8 cellular contexts compared by ENCODE assay signal in genomic region chr13:113724016-113724758, GRCh38. TPM values are rescaled to one million over a fixed set of nuclear protein-coding genes. Genes with fewer than 3 reads are reported as not detected.
DNase-seq lines count a peak whose midpoint lies in the region; ATAC-seq and TF ChIP-seq lines count a peak whose summit lies in the region.

No MANE protein-coding gene starts in this region.

- no peaks in the 10 kb centered on the region for H3K9me3 ChIP-seq in naive thymus-derived CD4-positive, alpha-beta T cell (ENCODE audit: control insufficient read depth in 2 of 3, low read length in 3 of 3)
- H3K9me3 ChIP-seq in vagina, result no peaks in the 10 kb centered on the region

- H3K27me3 Mint-ChIP-seq in activated naive CD4-positive, alpha-beta T cell treated with anti-CD3 and anti-CD28 coated beads, Interleukin-2, amount 10 ng/mL, durations not matched to agents 7 days and 5 days, result peaks cover 22% of the 10 kb centered on the region
- peaks cover 27% of the 10 kb centered on the region for H3K27me3 Mint-ChIP-seq in dendritic cell treated with granulocyte-macrophage colony-stimulating factor and Interleukin-4, amounts not matched to agents 40 ng/mL and 50 ng/mL, for 4 days
- H3K27me3 Mint-ChIP-seq in naive thymus-derived CD4-positive, alpha-beta T cell, result peaks cover 0 to 8% (median 4%) of the 10 kb centered on the region in 5 donors

- ATAC-seq in naive thymus-derived CD4-positive, alpha-beta T cell, result no peak

- no peak for TF ChIP-seq CTCF in vagina (IDR thresholded peaks at IDR 0.05)

- POLR2A ChIA-PET in naive thymus-derived CD4-positive, alpha-beta T cell (lab: Charles Lee), result interaction anchor here (0.6 to 1.0 kb wide), 2 partner anchors 17 to 331 kb away, joined by 3 to 5 read pairs; no protein-coding TSS in a partner anchor

- peak overlapping the region; percentile 64 for H3K4me3 Mint-ChIP-seq in activated naive CD4-positive, alpha-beta T cell treated with anti-CD3 and anti-CD28 coated beads, Interleukin-2, amount 10 ng/mL, durations not matched to agents 7 days and 5 days
- H3K4me3 Mint-ChIP-seq in dendritic cell treated with granulocyte-macrophage colony-stimulating factor and Interleukin-4, amounts not matched to agents 40 ng/mL and 50 ng/mL, for 4 days, result peak overlapping the region; percentile 68
- peak overlapping the region; percentile 73 to 88 (median 84) for H3K4me3 Mint-ChIP-seq in naive thymus-derived CD4-positive, alpha-beta T cell

- CTCF ChIA-PET in activated naive CD4-positive, alpha-beta T cell treated with anti-CD3 and anti-CD28 coated beads, Interleukin-2, amount 10 ng/mL, durations not matched to agents 7 days and 5 days (lab: Charles Lee), result interaction anchor here (1.0 kb wide), 1 partner anchor 74 kb away, joined by 4 read pairs; no protein-coding TSS in a partner anchor
- CTCF ChIA-PET in naive thymus-derived CD4-positive, alpha-beta T cell (lab: Charles Lee), result interaction anchor here (0.6 to 0.9 kb wide), 2 partner anchors 58 to 505 kb away, joined by 3 read pairs; no protein-coding TSS in a partner anchor

- no peaks in the 10 kb centered on the region for H3K36me3 ChIP-seq in naive thymus-derived CD4-positive, alpha-beta T cell (ENCODE audit: control insufficient read depth in 2 of 3, insufficient read depth in 3 of 3, low read length in 3 of 3)
- H3K36me3 ChIP-seq in vagina, result no peaks in the 10 kb centered on the region

- peak overlapping the region; percentile 72 for H3K4me3 ChIP-seq in naive thymus-derived CD4-positive, alpha-beta T cell (ENCODE audit: low read length)
- peak overlapping the region; percentile 43 to 51 for H3K4me3 ChIP-seq in vagina

- peak overlapping the region; percentile 89 for H3K27ac Mint-ChIP-seq in activated naive CD4-positive, alpha-beta T cell treated with anti-CD3 and anti-CD28 coated beads, Interleukin-2, amount 10 ng/mL, durations not matched to agents 7 days and 5 days
- H3K27ac Mint-ChIP-seq in dendritic cell treated with granulocyte-macrophage colony-stimulating factor and Interleukin-4, amounts not matched to agents 40 ng/mL and 50 ng/mL, for 4 days, result peak overlapping the region; percentile 51
- H3K27ac Mint-ChIP-seq in naive thymus-derived CD4-positive, alpha-beta T cell, result peak overlapping the region; percentile 87 to 96 (median 92)

- H3K27me3 ChIP-seq in naive thymus-derived CD4-positive, alpha-beta T cell (ENCODE audit: control insufficient read depth in 2 of 2, insufficient read depth in 2 of 2, low read length in 2 of 2), result no peaks in the 10 kb centered on the region
- H3K27me3 ChIP-seq in vagina, result no peaks in the 10 kb centered on the region

- intact Hi-C loops in dendritic cell treated with granulocyte-macrophage colony-stimulating factor and Interleukin-4, amounts not matched to agents 40 ng/mL and 50 ng/mL, for 4 days (cut with micrococcal nuclease), result no loop called here
- intact Hi-C loops in naive thymus-derived CD4-positive, alpha-beta T cell (cut with micrococcal nuclease), result no loop called here
- intact Hi-C loops in vagina (cut with DNase I), result no loop called here

- H3K4me1 ChIP-seq in naive thymus-derived CD4-positive, alpha-beta T cell (ENCODE audit: control insufficient read depth in 2 of 2, insufficient read depth in 2 of 2, low read length in 2 of 2), result peaks cover 3 to 20% of the 10 kb centered on the region in 2 donors
- H3K4me1 ChIP-seq in vagina, result peaks cover 9% of the 10 kb centered on the region

- no peaks in the 10 kb centered on the region for H3K36me3 Mint-ChIP-seq in activated naive CD4-positive, alpha-beta T cell treated with anti-CD3 and anti-CD28 coated beads, Interleukin-2, amount 10 ng/mL, durations not matched to agents 7 days and 5 days
- no peaks in the 10 kb centered on the region for H3K36me3 Mint-ChIP-seq in dendritic cell treated with granulocyte-macrophage colony-stimulating factor and Interleukin-4, amounts not matched to agents 40 ng/mL and 50 ng/mL, for 4 days (ENCODE audit: low read depth)
- no peaks in the 10 kb centered on the region for H3K36me3 Mint-ChIP-seq in naive thymus-derived CD4-positive, alpha-beta T cell

- DNase-seq in activated naive CD4-positive, alpha-beta T cell treated with anti-CD3 and anti-CD28 coated beads, Interleukin-2, amount 10 ng/mL, durations not matched to agents 7 days and 5 days, result no peak
- DNase-seq in activated naive CD4-positive, alpha-beta T cell treated with anti-CD3 and anti-CD28 coated beads, Interleukin-2, amount 50 U/mL, for 16 hours, result no peak
- DNase-seq in naive thymus-derived CD4-positive, alpha-beta T cell, result no peak
- DNase-seq in vagina (ENCODE audit: extremely low spot score in 2 of 2) (no peak), HuH-7 (ENCODE audit: low spot score) (no peak), H4 (ENCODE audit: low spot score) (no peak), GDM1 (lab: John Stamatoyannopoulos, UW) (no peak)

- H3K9me3 Mint-ChIP-seq in activated naive CD4-positive, alpha-beta T cell treated with anti-CD3 and anti-CD28 coated beads, Interleukin-2, amount 10 ng/mL, durations not matched to agents 7 days and 5 days, result peaks cover 9% of the 10 kb centered on the region
- H3K9me3 Mint-ChIP-seq in dendritic cell treated with granulocyte-macrophage colony-stimulating factor and Interleukin-4, amounts not matched to agents 40 ng/mL and 50 ng/mL, for 4 days, result no peaks in the 10 kb centered on the region
- H3K9me3 Mint-ChIP-seq in naive thymus-derived CD4-positive, alpha-beta T cell, result peaks cover 0 to 7% (median 0%) of the 10 kb centered on the region in 11 donors

- H3K4me1 Mint-ChIP-seq in activated naive CD4-positive, alpha-beta T cell treated with anti-CD3 and anti-CD28 coated beads, Interleukin-2, amount 10 ng/mL, durations not matched to agents 7 days and 5 days, result peaks cover 9% of the 10 kb centered on the region
- H3K4me1 Mint-ChIP-seq in dendritic cell treated with granulocyte-macrophage colony-stimulating factor and Interleukin-4, amounts not matched to agents 40 ng/mL and 50 ng/mL, for 4 days (ENCODE audit: low read depth), result peaks cover 7% of the 10 kb centered on the region
- peaks cover 0 to 23% (median 13%) of the 10 kb centered on the region in 7 donors for H3K4me1 Mint-ChIP-seq in naive thymus-derived CD4-positive, alpha-beta T cell

- TF ChIP-seq POLR2A in vagina (IDR thresholded peaks at IDR 0.05), result no peak

- peak overlapping the region; percentile 65 for H3K27ac ChIP-seq in naive thymus-derived CD4-positive, alpha-beta T cell (ENCODE audit: low read depth, low read length)
- H3K27ac ChIP-seq in vagina, result peak overlapping the region; percentile 71

RNA-seq across cellular contexts. Expression of gene TMEM255B, which starts 34.8 kb away (rescaled TPM):
- total RNA-seq in naive thymus-derived CD4-positive, alpha-beta T cell, result 1 to 10 TPM in 4 of 5 experiments, under 1 TPM in 1; 0.62 to 3.3 (median 1.6) TPM
- under 1 TPM in 1 of 2 donors, not detected in 1; 0.08 TPM for polyA plus RNA-seq in naive thymus-derived CD4-positive, alpha-beta T cell
- 6.4 TPM for total RNA-seq in vagina
- 2.1 TPM in 1 of 2 replicates, not detected in the other for total RNA-seq in H4 (2014; rRNA removed; shearing (Covaris generic))

RNA-seq across cellular contexts. Expression of gene GRK1, which starts 57.2 kb away (rescaled TPM):
- not detected for total RNA-seq in naive thymus-derived CD4-positive, alpha-beta T cell
- polyA plus RNA-seq in naive thymus-derived CD4-positive, alpha-beta T cell, result not detected
- total RNA-seq in vagina, result not detected
- not detected in 2 replicates for total RNA-seq in H4 (2014; rRNA removed; shearing (Covaris generic))
